Comparison of ENCODE assay signal across 1 cellular context in genomic region chr11:105202844-105203548, GRCh38.
TF ChIP-seq lines count a peak whose summit lies in the region.

No MANE protein-coding gene starts in this region.

TF ChIP-seq in HepG2, 621 proteins besides CTCF, POLR2A, EP300 and RAD21 (continued from another document and continues in another):
- TF ChIP-seq ARID5B (CRISPR knock-in tag; IDR thresholded peaks at IDR 0.05) (peak; percentile 97), BCL6 (CRISPR knock-in tag; IDR thresholded peaks at IDR 0.05) (peak; percentile 98), NR1H2 (CRISPR knock-in tag; IDR thresholded peaks at IDR 0.05; ENCODE audit: borderline replicate concordance, low read depth) (no peak), MYNN (CRISPR knock-in tag; IDR thresholded peaks at IDR 0.05; ENCODE audit: low read depth) (peak; percentile 62; the same call in 1 of the 2 replicates), CREB1 (IDR thresholded peaks at IDR 0.05) (no peak), CREB1 (CRISPR knock-in tag; IDR thresholded peaks at IDR 0.05) (peak; percentile 71), MATR3 (CRISPR knock-in tag; IDR thresholded peaks at IDR 0.05) (no peak), ZNF207 (IDR thresholded peaks at IDR 0.05; ENCODE audit: borderline replicate concordance) (no peak), SNAPC5 (CRISPR knock-in tag; IDR thresholded peaks at IDR 0.05; ENCODE audit: borderline replicate concordance) (0 out of 2 replicates have a peak, but pooled peaks have one; percentile 22), ZFP82 (CRISPR knock-in tag; IDR thresholded peaks at IDR 0.05; ENCODE audit: borderline replicate concordance) (no peak), ZNF850 (CRISPR knock-in tag; conservative IDR thresholded peaks at IDR 0.05) (no peak), KAT8 (CRISPR knock-in tag; IDR thresholded peaks at IDR 0.05) (peak; percentile 52; the same call in 1 of the 2 replicates), IKZF4 (CRISPR knock-in tag; IDR thresholded peaks at IDR 0.05; ENCODE audit: borderline replicate concordance, low read depth, not compliant biosample characterization) (no peak), ZNF740 (CRISPR knock-in tag; IDR thresholded peaks at IDR 0.05) (no peak), HCFC1 (IDR thresholded peaks at IDR 0.05; ENCODE audit: low read depth, low read length) (no peak), MEIS2 (CRISPR knock-in tag; IDR thresholded peaks at IDR 0.05) (0 out of 2 replicates have a peak, but pooled peaks have one; percentile 21), FOSL2 (CRISPR knock-in tag; IDR thresholded peaks at IDR 0.05) (peak; percentile 76), DNMT3B (CRISPR knock-in tag; conservative IDR thresholded peaks at IDR 0.05) (0 out of 2 replicates have a peak, but pooled peaks have one; percentile 42), SP5 (CRISPR knock-in tag; IDR thresholded peaks at IDR 0.05; ENCODE audit: borderline replicate concordance, low read depth) (0 out of 2 replicates have a peak, but pooled peaks have one; percentile 13), FOXJ3 (CRISPR knock-in tag; IDR thresholded peaks at IDR 0.05; ENCODE audit: borderline replicate concordance) (peak; percentile 82; the same call in 1 of the 2 replicates), CHD4 (IDR thresholded peaks at IDR 0.05; ENCODE audit: borderline replicate concordance, low read length) (peak; percentile 79; the same call in 1 of the 2 replicates), POGK (CRISPR knock-in tag; conservative IDR thresholded peaks at IDR 0.05) (peak; percentile 56; the same call in 1 of the 2 replicates), TGIF2 (CRISPR knock-in tag; IDR thresholded peaks at IDR 0.05) (0 out of 2 replicates have a peak, but pooled peaks have one; percentile 32), ZNF317 (CRISPR knock-in tag; IDR thresholded peaks at IDR 0.05) (no peak), KDM4B (CRISPR knock-in tag; IDR thresholded peaks at IDR 0.05) (peak; percentile 45; the same call in 1 of the 2 replicates), ZNF362 (CRISPR knock-in tag; IDR thresholded peaks at IDR 0.05; ENCODE audit: borderline replicate concordance) (peak; percentile 68; the same call in 1 of the 2 replicates), MIXL1 (CRISPR knock-in tag; IDR thresholded peaks at IDR 0.05) (0 out of 2 replicates have a peak, but pooled peaks have one; percentile 22), FOXP4 (CRISPR knock-in tag; IDR thresholded peaks at IDR 0.05) (peak; percentile 72), ATF2 (CRISPR knock-in tag; IDR thresholded peaks at IDR 0.05) (peak; percentile 58; the same call in 1 of the 2 replicates), PRDM10 (CRISPR knock-in tag; IDR thresholded peaks at IDR 0.05; ENCODE audit: low read depth) (0 out of 2 replicates have a peak, but pooled peaks have one; percentile 24), TFE3 (CRISPR knock-in tag; IDR thresholded peaks at IDR 0.05) (peak; percentile 46; the same call in 1 of the 2 replicates), SALL1 (CRISPR knock-in tag; IDR thresholded peaks at IDR 0.05) (peak; percentile 73; the same call in 1 of the 2 replicates), ZNF562 (CRISPR knock-in tag; IDR thresholded peaks at IDR 0.05; ENCODE audit: borderline replicate concordance) (no peak), HMGXB3 (CRISPR knock-in tag; IDR thresholded peaks at IDR 0.05; ENCODE audit: borderline replicate concordance) (0 out of 2 replicates have a peak, but pooled peaks have one; percentile 36), CEBPG (CRISPR knock-in tag; IDR thresholded peaks at IDR 0.05) (peak; percentile 35; the same call in 1 of the 2 replicates), NKX3-1 (CRISPR knock-in tag; IDR thresholded peaks at IDR 0.05) (0 out of 2 replicates have a peak, but pooled peaks have one; percentile 27)
